31 cellular contexts compared by ENCODE assay signal in genomic region chr6:136125585-136125984, GRCh38.
DNase-seq lines count a peak whose midpoint lies in the region; ATAC-seq and TF ChIP-seq lines count a peak whose summit lies in the region.
"Had no signal": no experiment of that assay in that cellular context is flagged by ENCODE, and none has a peak within 500 bp of the region (broad histone marks: within the 10 kb centered on the region; RNA-seq: fewer than 3 reads in every experiment).

No MANE protein-coding gene starts in this region.

- intact Hi-C loops in left ventricle myocardium inferior (cut with micrococcal nuclease) (no loop called here), Right ventricle myocardium superior (cut with DNase I) (no loop called here), left lung (cut with DNase I) (no loop called here), upper lobe of right lung (cut with DNase I) (no loop called here)

- H3K4me1 ChIP-seq in left ventricle myocardium inferior (peaks cover 57% of the 10 kb centered on the region), left lung (peaks cover 0 to 9% of the 10 kb centered on the region in 2 donors), upper lobe of right lung (peaks cover 5% of the 10 kb centered on the region)
- H3K4me1 ChIP-seq: BE2C, BLaER1, Caco-2 had no signal

- H3K4me3 ChIP-seq in left ventricle myocardium inferior (no peak overlapping the region), left lung (no peak overlapping the region), upper lobe of right lung (no peak overlapping the region)
- H3K4me3 ChIP-seq: A549; BLaER1; BLaER1 treated with 17β-estradiol and CSF1 and Interleukin-3, amounts not matched to agents 10 nM and 100 nM had no signal

- H3K27me3 ChIP-seq in left ventricle myocardium inferior (ENCODE audit: low read depth), result no peaks in the 10 kb centered on the region
- H3K27me3 ChIP-seq in left lung, result no peaks in the 10 kb centered on the region
- H3K27me3 ChIP-seq in upper lobe of right lung, result no peaks in the 10 kb centered on the region
- H3K27me3 ChIP-seq: BE2C; BLaER1; BLaER1 treated with 17β-estradiol and CSF1 and Interleukin-3, amounts not matched to agents 10 nM and 100 nM had no signal

- TF ChIP-seq CTCF in left ventricle myocardium inferior (IDR thresholded peaks at IDR 0.05; ENCODE audit: borderline replicate concordance), result no peak
- no peak for TF ChIP-seq CTCF in left lung (IDR thresholded peaks at IDR 0.05)
- TF ChIP-seq CTCF in upper lobe of right lung (IDR thresholded peaks at IDR 0.05), result no peak

- ATAC-seq in Right ventricle myocardium superior (ENCODE audit: poor library complexity) (no peak), left lung (peak; percentile 74), upper lobe of right lung (peak; percentile 58)
- ATAC-seq: A549; CD8-positive, alpha-beta T cell had no signal

- H3K9me3 ChIP-seq in left ventricle myocardium inferior (replicated peaks) (no peaks in the 10 kb centered on the region), left lung (no peaks in the 10 kb centered on the region), upper lobe of right lung (no peaks in the 10 kb centered on the region)
- H3K9me3 ChIP-seq: A549, BE2C, Caco-2 had no signal

- DNase-seq in left ventricle myocardium inferior, result no peak
- DNase-seq in Right ventricle myocardium superior, result no peak
- DNase-seq in left lung, result no peak
- no peak for DNase-seq in upper lobe of right lung
- no peak for DNase-seq in NOMO-1 treated with dmso at 0.1 percent for 144 hours (lab: John Stamatoyannopoulos, UW; ENCODE audit: unreplicated experiment)
- no peak for DNase-seq in AG08396 (ENCODE audit: low spot score)
- DNase-seq: 8988T; ACHN; AML-193; BE2C; C1 segment of cervical spinal cord; Caco-2; Calu3; CD4-positive, alpha-beta memory T cell; CD4-positive, alpha-beta T cell; CD4-positive, CD25-positive, alpha-beta regulatory T cell; CD8-positive, alpha-beta memory T cell; CD8-positive, alpha-beta T cell; COR-L47; DMS 273 treated with DMSO at 0.1 percent for 48 hours; DMS153; DMS53; DMS79; DMS79 treated with DMSO at 0.1 percent for 48 hours; DND-41; EL had no signal

- peak overlapping the region; percentile 1 for H3K27ac ChIP-seq in left ventricle myocardium inferior (replicated peaks)
- no peak overlapping the region for H3K27ac ChIP-seq in left lung
- H3K27ac ChIP-seq in upper lobe of right lung, result no peak overlapping the region
- H3K27ac ChIP-seq: 22Rv1; A549; BLaER1; BLaER1 treated with 17β-estradiol and CSF1 and Interleukin-3, amounts not matched to agents 10 nM and 100 nM; C4-2B had no signal

- H3K36me3 ChIP-seq in left ventricle myocardium inferior (no peaks in the 10 kb centered on the region), left lung (no peaks in the 10 kb centered on the region), upper lobe of right lung (no peaks in the 10 kb centered on the region)
- H3K36me3 ChIP-seq: BE2C; BLaER1; BLaER1 treated with 17β-estradiol and CSF1 and Interleukin-3, amounts not matched to agents 10 nM and 100 nM had no signal
